ENCODE assay signal across 16 cellular contexts in genomic region chr12:11712491-11712890, GRCh38.
DNase-seq lines count a peak whose midpoint lies in the region; ATAC-seq and TF ChIP-seq lines count a peak whose summit lies in the region.
"Had no signal": no experiment of that assay in that cellular context is flagged by ENCODE, and none has a peak within 500 bp of the region (broad histone marks: within the 10 kb centered on the region; RNA-seq: fewer than 3 reads in every experiment).

No MANE protein-coding gene starts in this region.

- no peak for ATAC-seq in central memory CD8-positive, alpha-beta T cell (replicated peaks; ENCODE audit: extremely low read depth, poor library complexity, severe bottlenecking)
- no peak for ATAC-seq in activated CD8-positive, alpha-beta T cell treated with anti-CD3 and anti-CD28 coated beads, Interleukin-2, amount 10 ng/mL, durations not matched to agents 7 days and 5 days

- CTCF ChIA-PET in activated CD8-positive, alpha-beta T cell treated with anti-CD3 and anti-CD28 coated beads, Interleukin-2, amount 10 ng/mL, durations not matched to agents 7 days and 5 days (lab: Charles Lee) = no interaction called here

- H3K4me2 ChIP-seq in BLaER1 treated with 17β-estradiol and CSF1 and Interleukin-3, amounts not matched to agents 10 nM and 100 nM = peak overlapping the region in 8 of 11 experiments; percentile 32 to 69 (median 59); a peak in 12 of 22 replicates
- H3K4me2 ChIP-seq in GM23248 (ENCODE audit: unreplicated experiment) = peak overlapping the region; percentile 67
- H3K4me2 ChIP-seq: KMS-11 had no signal

- H3F3A ChIP-seq in GM23248 (ENCODE audit: insufficient read depth) = peaks cover 14% of the 10 kb centered on the region

- no peaks in the 10 kb centered on the region for H3K9me3 Mint-ChIP-seq in central memory CD8-positive, alpha-beta T cell
- no peaks in the 10 kb centered on the region for H3K9me3 Mint-ChIP-seq in activated CD8-positive, alpha-beta T cell treated with anti-CD3 and anti-CD28 coated beads, Interleukin-2, amount 10 ng/mL, durations not matched to agents 7 days and 5 days (ENCODE audit: insufficient read depth)
- H3K9me3 Mint-ChIP-seq: CD4-positive, alpha-beta memory T cell had no signal

- H3K27ac Mint-ChIP-seq in central memory CD8-positive, alpha-beta T cell (ENCODE audit: low read depth) = peak overlapping the region; percentile 76
- no peak overlapping the region for H3K27ac Mint-ChIP-seq in activated CD8-positive, alpha-beta T cell treated with anti-CD3 and anti-CD28 coated beads, Interleukin-2, amount 10 ng/mL, durations not matched to agents 7 days and 5 days

- POLR2A ChIA-PET in activated CD8-positive, alpha-beta T cell treated with anti-CD3 and anti-CD28 coated beads, Interleukin-2, amount 10 ng/mL, durations not matched to agents 7 days and 5 days (lab: Charles Lee) = no interaction called here

- no peaks in the 10 kb centered on the region for H3K27me3 ChIP-seq in BLaER1 treated with 17β-estradiol and CSF1 and Interleukin-3, amounts not matched to agents 10 nM and 100 nM
- H3K27me3 ChIP-seq in GM23248 (replicated peaks; ENCODE audit: insufficient read depth) (no peaks in the 10 kb centered on the region), skeletal muscle tissue (ENCODE audit: control insufficient read depth in 3 of 3, insufficient read depth in 3 of 3, low read length in 3 of 3) (no peaks in the 10 kb centered on the region), brain microvascular endothelial cell (replicated peaks) (no peaks in the 10 kb centered on the region)

- peaks cover 26 to 100% (median 88%) of the 10 kb centered on the region in 11 experiments; a peak in 21 of 22 replicates for H4K20me1 ChIP-seq in BLaER1 treated with 17β-estradiol and CSF1 and Interleukin-3, amounts not matched to agents 10 nM and 100 nM
- H4K20me1 ChIP-seq in GM23248 (ENCODE audit: insufficient read depth) = no peaks in the 10 kb centered on the region

- H3K79me2 ChIP-seq in GM23248 (ENCODE audit: insufficient read depth) = peaks cover 97% of the 10 kb centered on the region

- peak overlapping the region in 3 of 11 experiments; percentile 18 to 45 (median 26); a peak in 3 of 22 replicates for H3K27ac ChIP-seq in BLaER1 treated with 17β-estradiol and CSF1 and Interleukin-3, amounts not matched to agents 10 nM and 100 nM
- peak overlapping the region; percentile 64 for H3K27ac ChIP-seq in GM23248
- H3K27ac ChIP-seq in skeletal muscle tissue (ENCODE audit: low read depth, low read length) = peak overlapping the region; percentile 43
- no peak overlapping the region for H3K27ac ChIP-seq in brain microvascular endothelial cell
- H3K27ac ChIP-seq: HL-60, KMS-11 had no signal

- 0 out of 22 replicates have a peak, but pooled peaks cover 0 to 4% (median 0%) of the 10 kb centered on the region in 11 experiments for H3K9me3 ChIP-seq in BLaER1 treated with 17β-estradiol and CSF1 and Interleukin-3, amounts not matched to agents 10 nM and 100 nM (replicated peaks in 1 of 11)
- H3K9me3 ChIP-seq in GM23248 (ENCODE audit: low read depth) = no peaks in the 10 kb centered on the region
- no peaks in the 10 kb centered on the region for H3K9me3 ChIP-seq in skeletal muscle tissue (ENCODE audit: control insufficient read depth in 3 of 3, low read length in 3 of 3)

- H3K36me3 Mint-ChIP-seq in central memory CD8-positive, alpha-beta T cell (ENCODE audit: insufficient read depth) = peaks cover 5% of the 10 kb centered on the region
- H3K36me3 Mint-ChIP-seq in activated CD8-positive, alpha-beta T cell treated with anti-CD3 and anti-CD28 coated beads, Interleukin-2, amount 10 ng/mL, durations not matched to agents 7 days and 5 days (ENCODE audit: low read depth) = peaks cover 7% of the 10 kb centered on the region

- TF ChIP-seq CTCF in brain microvascular endothelial cell (IDR thresholded peaks at IDR 0.05; ENCODE audit: low read depth, low read length, missing control alignments) = no peak

- H3K4me3 Mint-ChIP-seq in central memory CD8-positive, alpha-beta T cell = no peak overlapping the region
- H3K4me3 Mint-ChIP-seq in activated CD8-positive, alpha-beta T cell treated with anti-CD3 and anti-CD28 coated beads, Interleukin-2, amount 10 ng/mL, durations not matched to agents 7 days and 5 days = no peak overlapping the region
- H3K4me3 Mint-ChIP-seq: CD4-positive, alpha-beta memory T cell had no signal

- no peak overlapping the region for H3K9ac ChIP-seq in BLaER1 treated with 17β-estradiol and CSF1 and Interleukin-3, amounts not matched to agents 10 nM and 100 nM
- H3K9ac ChIP-seq in GM23248 = peak overlapping the region; percentile 53; the same call in 1 of the 2 replicates
- no peak overlapping the region for H3K9ac ChIP-seq in skeletal muscle tissue (ENCODE audit: low read depth in 1 of 3, low read length in 3 of 3)
- H3K9ac ChIP-seq: KMS-11 had no signal

- DNase-seq in GM23248 (no peak), brain microvascular endothelial cell (no peak), mesenteric fat pad (ENCODE audit: low spot score) (no peak)
- no peak for DNase-seq in central memory CD8-positive, alpha-beta T cell (ENCODE audit: low spot score in 2 of 2)
- no peak for DNase-seq in activated CD8-positive, alpha-beta T cell treated with anti-CD3 and anti-CD28 coated beads, Interleukin-2, amount 10 ng/mL, durations not matched to agents 7 days and 5 days
- DNase-seq: ACHN; CD4-positive, alpha-beta memory T cell; DMS79 treated with DMSO at 0.1 percent for 48 hours; NCI-H1092 treated with DMSO at 0.1 percent for 48 hours; NCI-H187; NCI-H446 treated with DMSO at 0.1 percent for 48 hours; NCI-H774 had no signal

- peaks cover 38 to 100% (median 85%) of the 10 kb centered on the region in 11 experiments for H3K36me3 ChIP-seq in BLaER1 treated with 17β-estradiol and CSF1 and Interleukin-3, amounts not matched to agents 10 nM and 100 nM
- H3K36me3 ChIP-seq in GM23248 (ENCODE audit: low read depth) (no peaks in the 10 kb centered on the region), skeletal muscle tissue (ENCODE audit: control insufficient read depth in 3 of 3, insufficient read depth in 3 of 3, low read length in 3 of 3) (no peaks in the 10 kb centered on the region), brain microvascular endothelial cell (replicated peaks) (no peaks in the 10 kb centered on the region)

- in situ Hi-C loops in GM23248 (cut with MboI) = no loop called here
- in situ Hi-C loops in brain microvascular endothelial cell (cut with HindIII; ENCODE audit: low pct_ligation_motif_present, low sequenced_read_pairs) = no loop called here

- H3K4me1 Mint-ChIP-seq in central memory CD8-positive, alpha-beta T cell = peaks cover 28% of the 10 kb centered on the region
- no peaks in the 10 kb centered on the region for H3K4me1 Mint-ChIP-seq in activated CD8-positive, alpha-beta T cell treated with anti-CD3 and anti-CD28 coated beads, Interleukin-2, amount 10 ng/mL, durations not matched to agents 7 days and 5 days (ENCODE audit: low read depth)

- no peak overlapping the region for H3K4me3 ChIP-seq in BLaER1 treated with 17β-estradiol and CSF1 and Interleukin-3, amounts not matched to agents 10 nM and 100 nM
- H3K4me3 ChIP-seq in GM23248 = no peak overlapping the region
- H3K4me3 ChIP-seq in skeletal muscle tissue (ENCODE audit: low read length in 3 of 3) = no peak overlapping the region
- H3K4me3 ChIP-seq in brain microvascular endothelial cell (ENCODE audit: low read depth, low read length) = no peak overlapping the region

- H3K4me1 ChIP-seq in BLaER1 treated with 17β-estradiol and CSF1 and Interleukin-3, amounts not matched to agents 10 nM and 100 nM = peaks cover 12 to 100% (median 59%) of the 10 kb centered on the region in 10 experiments; a peak in 18 of 20 replicates
- H3K4me1 ChIP-seq in GM23248 (ENCODE audit: insufficient read depth) (peaks cover 24% of the 10 kb centered on the region), skeletal muscle tissue (ENCODE audit: control insufficient read depth in 3 of 3, insufficient read depth in 3 of 3, low read length in 3 of 3) (peaks cover 6 to 28% (median 17%) of the 10 kb centered on the region in 3 donors)

- WGBS in GM23248 (ENCODE audit: low coverage in 1 of 2, low lambda C conversion rate in 2 of 2, missing lambda C conversion rate in 2 of 2), 2 experiments = 97 to 100% methylated on average over 6 of the region's 6 CpGs

- no peaks in the 10 kb centered on the region for H3K27me3 Mint-ChIP-seq in central memory CD8-positive, alpha-beta T cell
- no peaks in the 10 kb centered on the region for H3K27me3 Mint-ChIP-seq in activated CD8-positive, alpha-beta T cell treated with anti-CD3 and anti-CD28 coated beads, Interleukin-2, amount 10 ng/mL, durations not matched to agents 7 days and 5 days (ENCODE audit: low read depth)
- H3K27me3 Mint-ChIP-seq: CD4-positive, alpha-beta memory T cell had no signal

- H3K9me2 ChIP-seq in GM23248 (ENCODE audit: insufficient read depth) = no peaks in the 10 kb centered on the region

- no peak overlapping the region for H2AFZ ChIP-seq in GM23248
